ENCODE assay signal across 17 cellular contexts in genomic region chr22:40583058-40583741, GRCh38. TPM values are rescaled to one million over a fixed set of nuclear protein-coding genes. Genes with fewer than 3 reads are reported as not detected.
DNase-seq lines count a peak whose midpoint lies in the region; ATAC-seq, FAIRE-seq and TF ChIP-seq lines count a peak whose summit lies in the region.
"Had no signal": no experiment of that assay in that cellular context is flagged by ENCODE, and none has a peak within 500 bp of the region (broad histone marks: within the 10 kb centered on the region; RNA-seq: fewer than 3 reads in every experiment).

No MANE protein-coding gene starts in this region.

- H3K27ac Mint-ChIP-seq in activated T-cell treated with anti-CD3 and anti-CD28 coated beads, Interleukin-2, amount 50 U/mL, for 72 hours, result peak overlapping the region; percentile 87
- peak overlapping the region; percentile 4 for H3K27ac Mint-ChIP-seq in activated CD4-positive, alpha-beta memory T cell treated with anti-CD3 and anti-CD28 coated beads, Interleukin-2, amount 10 ng/mL, durations not matched to agents 7 days and 5 days
- peak overlapping the region; percentile 27 for H3K27ac Mint-ChIP-seq in stimulated activated naive B cell treated with anti-CD40 and anti-IgM and Interleukin-4, amounts not matched to agents 10 μg/mL and 1 μg/mL and 100 μg/mL, for 72 hours

- peak overlapping the region; percentile 59 to 80 for H3K4me3 Mint-ChIP-seq in activated T-cell treated with anti-CD3 and anti-CD28 coated beads, Interleukin-2, amount 50 U/mL, for 72 hours
- H3K4me3 Mint-ChIP-seq in activated CD4-positive, alpha-beta memory T cell treated with anti-CD3 and anti-CD28 coated beads, Interleukin-2, amount 10 ng/mL, durations not matched to agents 7 days and 5 days, result no peak overlapping the region
- H3K4me3 Mint-ChIP-seq in stimulated activated naive B cell treated with anti-CD40 and anti-IgM and Interleukin-4, amounts not matched to agents 10 μg/mL and 1 μg/mL and 100 μg/mL, for 72 hours, result no peak overlapping the region

- FAIRE-seq in H54 (lab: Jason Lieb, UNC), result no peak
- FAIRE-seq: astrocyte, islet of Langerhans, K562 had no signal

- H3K27me3 Mint-ChIP-seq in activated T-cell treated with anti-CD3 and anti-CD28 coated beads, Interleukin-2, amount 50 U/mL, for 72 hours (ENCODE audit: low read depth), result no peaks in the 10 kb centered on the region
- no peaks in the 10 kb centered on the region for H3K27me3 Mint-ChIP-seq in activated CD4-positive, alpha-beta memory T cell treated with anti-CD3 and anti-CD28 coated beads, Interleukin-2, amount 10 ng/mL, durations not matched to agents 7 days and 5 days
- H3K27me3 Mint-ChIP-seq in stimulated activated naive B cell treated with anti-CD40 and anti-IgM and Interleukin-4, amounts not matched to agents 10 μg/mL and 1 μg/mL and 100 μg/mL, for 72 hours, result no peaks in the 10 kb centered on the region

- no peak for TF ChIP-seq POLR2A in H54 (IDR thresholded peaks at IDR 0.05; ENCODE audit: low read depth, low read length)

- CTCF ChIA-PET in activated CD4-positive, alpha-beta memory T cell treated with anti-CD3 and anti-CD28 coated beads, Interleukin-2, amount 10 ng/mL, durations not matched to agents 7 days and 5 days (lab: Charles Lee), result interaction anchor here (0.7 to 2.7 kb wide), 5 partner anchors 45 to 59 kb away, joined by 3 to 11 read pairs (median 4); no protein-coding TSS in a partner anchor

- peaks cover 1% of the 10 kb centered on the region in 2 donors for H3K9me3 Mint-ChIP-seq in activated T-cell treated with anti-CD3 and anti-CD28 coated beads, Interleukin-2, amount 50 U/mL, for 72 hours
- H3K9me3 Mint-ChIP-seq in activated CD4-positive, alpha-beta memory T cell treated with anti-CD3 and anti-CD28 coated beads, Interleukin-2, amount 10 ng/mL, durations not matched to agents 7 days and 5 days, result no peaks in the 10 kb centered on the region
- H3K9me3 Mint-ChIP-seq in stimulated activated naive B cell treated with anti-CD40 and anti-IgM and Interleukin-4, amounts not matched to agents 10 μg/mL and 1 μg/mL and 100 μg/mL, for 72 hours, result peaks cover 0 to 3% of the 10 kb centered on the region in 2 donors

- peaks cover 45% of the 10 kb centered on the region for H3K4me1 Mint-ChIP-seq in activated T-cell treated with anti-CD3 and anti-CD28 coated beads, Interleukin-2, amount 50 U/mL, for 72 hours (ENCODE audit: low read depth)
- peaks cover 24% of the 10 kb centered on the region for H3K4me1 Mint-ChIP-seq in activated CD4-positive, alpha-beta memory T cell treated with anti-CD3 and anti-CD28 coated beads, Interleukin-2, amount 10 ng/mL, durations not matched to agents 7 days and 5 days
- peaks cover 25 to 44% of the 10 kb centered on the region in 2 donors for H3K4me1 Mint-ChIP-seq in stimulated activated naive B cell treated with anti-CD40 and anti-IgM and Interleukin-4, amounts not matched to agents 10 μg/mL and 1 μg/mL and 100 μg/mL, for 72 hours

- peak; percentile 84 to 87 for ATAC-seq in activated T-cell treated with anti-CD3 and anti-CD28 coated beads, Interleukin-2, amount 50 U/mL, for 72 hours (replicated peaks in 1 of 2)
- peak; percentile 56 for ATAC-seq in GM21717 (IDR thresholded peaks at IDR 0.05; ENCODE audit: unreplicated experiment)
- peak; percentile 84 for ATAC-seq in stimulated activated naive B cell treated with anti-CD40 and anti-IgM and Interleukin-4, amounts not matched to agents 10 μg/mL and 1 μg/mL and 100 μg/mL, for 72 hours (replicated peaks)
- ATAC-seq: K562, right cardiac atrium had no signal

- H3K36me3 Mint-ChIP-seq in activated T-cell treated with anti-CD3 and anti-CD28 coated beads, Interleukin-2, amount 50 U/mL, for 72 hours (ENCODE audit: insufficient read depth in 2 of 2), result peaks cover 3 to 4% of the 10 kb centered on the region in 2 donors
- H3K36me3 Mint-ChIP-seq in activated CD4-positive, alpha-beta memory T cell treated with anti-CD3 and anti-CD28 coated beads, Interleukin-2, amount 10 ng/mL, durations not matched to agents 7 days and 5 days (ENCODE audit: low read depth), result peaks cover 8% of the 10 kb centered on the region
- peaks cover 10 to 37% of the 10 kb centered on the region in 2 donors for H3K36me3 Mint-ChIP-seq in stimulated activated naive B cell treated with anti-CD40 and anti-IgM and Interleukin-4, amounts not matched to agents 10 μg/mL and 1 μg/mL and 100 μg/mL, for 72 hours

- POLR2A ChIA-PET in activated CD4-positive, alpha-beta memory T cell treated with anti-CD3 and anti-CD28 coated beads, Interleukin-2, amount 10 ng/mL, durations not matched to agents 7 days and 5 days (lab: Charles Lee), result interaction anchor here (0.8 to 1.8 kb wide), 4 partner anchors 49 to 470 kb away, joined by 3 to 9 read pairs (median 4); partner anchors contain the start of gene MRTFA

- DNase-seq in activated T-cell treated with anti-CD3 and anti-CD28 coated beads, Interleukin-2, amount 50 U/mL, for 72 hours, result peak; percentile 18 to 28
- no peak for DNase-seq in activated T-cell treated with anti-CD3 and anti-CD28 coated beads, Interleukin-2, amount 50 U/mL, for 48 hours
- no peak for DNase-seq in activated CD4-positive, alpha-beta memory T cell treated with anti-CD3 and anti-CD28 coated beads, Interleukin-2, amount 10 ng/mL, durations not matched to agents 7 days and 5 days
- DNase-seq in stimulated activated naive B cell treated with anti-CD40 and anti-IgM and Interleukin-4, amounts not matched to agents 10 μg/mL and 1 μg/mL and 100 μg/mL, for 72 hours, result no peak
- DNase-seq in NOMO-1 treated with DMSO at 0.1 percent for 48 hours (lab: John Stamatoyannopoulos, UW; ENCODE audit: unreplicated experiment) (no peak), T1000 (lab: John Stamatoyannopoulos, UW) (no peak), H54 (ENCODE audit: insufficient read length, low spot score) (no peak)
- DNase-seq: cortex of kidney, GF-D8, glutamatergic neuron, NCI-H1105, NCI-H2227 treated with DMSO at 0.1 percent for 48 hours, right cardiac atrium had no signal

RNA-seq across cellular contexts. Expression of gene MRTFA, which starts 53.3 kb away (rescaled TPM):
- total RNA-seq in activated T-cell treated with anti-CD3 and anti-CD28 coated beads, Interleukin-2, amount 50 U/mL, for 72 hours, result 10 to 100 TPM; 44.7 to 51.7 TPM
- 10 to 100 TPM; 58.5 to 61.5 TPM for total RNA-seq in activated CD4-positive, alpha-beta memory T cell treated with anti-CD3 and anti-CD28 coated beads, Interleukin-2, amount 10 ng/mL, durations not matched to agents 7 days and 5 days

Comparison
In these comparisons a context has a peak if more than half of its experiments do, and no peak if none do; other contexts are left out.
1. DNase-seq: peak in activated T-cell treated with anti-CD3 and anti-CD28 coated beads, Interleukin-2, amount 50 U/mL, for 72 hours (2 of 2); none in activated T-cell treated with anti-CD3 and anti-CD28 coated beads, Interleukin-2, amount 50 U/mL, for 48 hours (0 of 2), activated CD4-positive, alpha-beta memory T cell treated with anti-CD3 and anti-CD28 coated beads, Interleukin-2, amount 10 ng/mL, durations not matched to agents 7 days and 5 days (single experiment), stimulated activated naive B cell treated with anti-CD40 and anti-IgM and Interleukin-4, amounts not matched to agents 10 μg/mL and 1 μg/mL and 100 μg/mL, for 72 hours (single experiment), NOMO-1 treated with DMSO at 0.1 percent for 48 hours (single experiment), T1000 (single experiment) and H54 (single experiment).
2. H3K27ac Mint-ChIP-seq: peak in every context shown above with its lines; median percentile 87 in activated T-cell treated with anti-CD3 and anti-CD28 coated beads, Interleukin-2, amount 50 U/mL, for 72 hours; 27 in stimulated activated naive B cell treated with anti-CD40 and anti-IgM and Interleukin-4, amounts not matched to agents 10 μg/mL and 1 μg/mL and 100 μg/mL, for 72 hours; 4 in activated CD4-positive, alpha-beta memory T cell treated with anti-CD3 and anti-CD28 coated beads, Interleukin-2, amount 10 ng/mL, durations not matched to agents 7 days and 5 days.
3. H3K4me3 Mint-ChIP-seq: peak in activated T-cell treated with anti-CD3 and anti-CD28 coated beads, Interleukin-2, amount 50 U/mL, for 72 hours (2 of 2); none in activated CD4-positive, alpha-beta memory T cell treated with anti-CD3 and anti-CD28 coated beads, Interleukin-2, amount 10 ng/mL, durations not matched to agents 7 days and 5 days (single experiment) and stimulated activated naive B cell treated with anti-CD40 and anti-IgM and Interleukin-4, amounts not matched to agents 10 μg/mL and 1 μg/mL and 100 μg/mL, for 72 hours (0 of 2).
4. Peak in every context shown above with its lines, with median percentiles within 50 percentile points of each other: ATAC-seq.